ENCODE assay signal across 9 cellular contexts in genomic region chr1:50620680-50621329, GRCh38.
DNase-seq lines count a peak whose midpoint lies in the region; ATAC-seq, FAIRE-seq and TF ChIP-seq lines count a peak whose summit lies in the region.
"Had no signal": no experiment of that assay in that cellular context is flagged by ENCODE, and none has a peak within 500 bp of the region (broad histone marks: within the 10 kb centered on the region; RNA-seq: fewer than 3 reads in every experiment).

No MANE protein-coding gene starts in this region.

- H3K4me1 Mint-ChIP-seq in glutamatergic neuron (ENCODE audit: low read depth, unreplicated experiment): no peaks in the 10 kb centered on the region
- H3K4me1 Mint-ChIP-seq in activated naive CD4-positive, alpha-beta T cell treated with anti-CD3 and anti-CD28 coated beads for 36 hours (ENCODE audit: low read depth): no peaks in the 10 kb centered on the region

- peak; percentile 44 for TF ChIP-seq CTCF in glutamatergic neuron (IDR thresholded peaks at IDR 0.05; ENCODE audit: partially characterized antibody, unreplicated experiment)

- H3K36me3 Mint-ChIP-seq in glutamatergic neuron (ENCODE audit: unreplicated experiment): no peaks in the 10 kb centered on the region
- H3K36me3 Mint-ChIP-seq in activated naive CD4-positive, alpha-beta T cell treated with anti-CD3 and anti-CD28 coated beads for 36 hours (ENCODE audit: low read depth): peaks cover 14% of the 10 kb centered on the region

- peaks cover 5% of the 10 kb centered on the region for H3K9me3 Mint-ChIP-seq in glutamatergic neuron (ENCODE audit: unreplicated experiment)
- peaks cover 7% of the 10 kb centered on the region for H3K9me3 Mint-ChIP-seq in activated naive CD4-positive, alpha-beta T cell treated with anti-CD3 and anti-CD28 coated beads for 36 hours

- intact Hi-C loops in sciatic nerve (cut with DNase I): no loop called here
- intact Hi-C loops in activated naive CD4-positive, alpha-beta T cell treated with anti-CD3 and anti-CD28 coated beads for 36 hours (cut with micrococcal nuclease): no loop called here

- H3K27me3 Mint-ChIP-seq in glutamatergic neuron (ENCODE audit: unreplicated experiment): peaks cover 3% of the 10 kb centered on the region
- no peaks in the 10 kb centered on the region for H3K27me3 Mint-ChIP-seq in activated naive CD4-positive, alpha-beta T cell treated with anti-CD3 and anti-CD28 coated beads for 36 hours (ENCODE audit: low read depth)

- H3K9me3 ChIP-seq in SJSA1 (replicated peaks): no peaks in the 10 kb centered on the region

- ATAC-seq in sciatic nerve: no peak
- ATAC-seq in HG02763 (IDR thresholded peaks at IDR 0.05; ENCODE audit: unreplicated experiment): no peak

- CTCF ChIA-PET in activated naive CD4-positive, alpha-beta T cell treated with anti-CD3 and anti-CD28 coated beads for 36 hours (lab: Charles Lee): interaction anchor here (0.6 to 1.0 kb wide), 2 partner anchors 8 to 17 kb away, joined by 3 to 4 read pairs; no protein-coding TSS in a partner anchor

- H3K27me3 ChIP-seq in SJSA1 (replicated peaks): no peaks in the 10 kb centered on the region

- DNase-seq in A172 (ENCODE audit: low spot score) (peak; percentile 60), H54 (ENCODE audit: insufficient read length, low spot score) (peak; percentile 61), SJSA1 (ENCODE audit: low read depth in 1 of 2, low spot score in 2 of 2) (peak; percentile 32 to 45), glutamatergic neuron (no peak), sciatic nerve (ENCODE audit: low spot score) (no peak), NCI-H1694 (lab: John Stamatoyannopoulos, UW) (no peak)
- no peak for DNase-seq in activated naive CD4-positive, alpha-beta T cell treated with anti-CD3 and anti-CD28 coated beads for 36 hours
- DNase-seq: head of caudate nucleus had no signal

- 0 out of 2 replicates have a peak overlapping the region, but pooled peaks have one; percentile 11 for H3K27ac ChIP-seq in SJSA1

- TF ChIP-seq POLR2A in H54 (IDR thresholded peaks at IDR 0.05; ENCODE audit: low read depth, low read length): no peak

- no peak overlapping the region for H3K4me3 Mint-ChIP-seq in glutamatergic neuron (ENCODE audit: unreplicated experiment)
- no peak overlapping the region for H3K4me3 Mint-ChIP-seq in activated naive CD4-positive, alpha-beta T cell treated with anti-CD3 and anti-CD28 coated beads for 36 hours

- no peak overlapping the region for H3K27ac Mint-ChIP-seq in glutamatergic neuron (ENCODE audit: unreplicated experiment)
- H3K27ac Mint-ChIP-seq in activated naive CD4-positive, alpha-beta T cell treated with anti-CD3 and anti-CD28 coated beads for 36 hours: no peak overlapping the region

- H3K4me3 ChIP-seq in SJSA1: no peak overlapping the region

- 0 out of 2 replicates have a peak, but pooled peaks cover 4% of the 10 kb centered on the region for H3K36me3 ChIP-seq in SJSA1

- peaks cover 4% of the 10 kb centered on the region for H3K4me1 ChIP-seq in SJSA1 (replicated peaks)

- FAIRE-seq in H54 (lab: Jason Lieb, UNC): peak; percentile 93

Comparison
In these comparisons a context has a peak if more than half of its experiments do, and no peak if none do; other contexts are left out.
1. DNase-seq: peak in A172 (single experiment), H54 (single experiment) and SJSA1 (2 of 2); none in glutamatergic neuron (single experiment), sciatic nerve (single experiment), NCI-H1694 (single experiment) and activated naive CD4-positive, alpha-beta T cell treated with anti-CD3 and anti-CD28 coated beads for 36 hours (single experiment).